ENCODE assay signal across 18 cellular contexts in the genomic region with DNA sequence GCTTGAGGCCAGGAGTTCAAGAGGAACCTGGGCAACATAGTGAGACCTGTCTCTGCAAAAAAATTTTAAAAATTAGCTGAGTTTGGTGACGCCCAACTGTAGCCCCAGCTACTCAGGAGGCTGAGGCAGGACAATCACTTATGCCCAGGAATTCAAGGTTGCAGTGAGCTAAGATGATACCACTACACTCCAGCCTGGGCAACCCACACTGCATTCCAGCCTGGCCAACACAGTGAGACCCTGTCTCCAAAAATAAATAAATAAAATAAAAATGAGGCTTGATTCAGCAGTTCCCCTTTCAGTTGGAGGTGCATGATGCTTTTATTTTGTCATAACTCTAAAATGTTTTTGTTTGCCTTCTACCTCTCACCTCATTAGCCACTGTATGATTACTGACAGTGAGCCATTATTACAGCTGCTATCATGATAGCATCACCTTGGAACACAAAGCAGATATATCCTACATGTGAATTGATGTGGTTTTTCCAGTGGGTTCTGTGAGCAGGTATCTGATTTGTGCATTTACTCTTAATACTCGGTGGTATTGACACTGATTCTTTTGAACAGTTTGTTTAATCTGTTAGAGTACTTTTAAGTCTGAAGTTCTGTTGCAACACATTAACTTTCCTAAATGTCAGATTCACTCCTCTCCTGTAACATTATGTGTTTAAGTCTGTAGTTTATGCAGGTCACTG.
"Had no signal": no experiment of that assay in that cellular context is flagged by ENCODE, and none has a peak within 500 bp of the region (broad histone marks: within the 10 kb centered on the region; RNA-seq: fewer than 3 reads in every experiment).

No MANE protein-coding gene starts in this region.

- H3K27me3 ChIP-seq: ascending aorta, dorsolateral prefrontal cortex, sigmoid colon, suprapubic skin had no signal

- H3K4me1 ChIP-seq: psoas muscle, suprapubic skin had no signal

- H3K9me3 Mint-ChIP-seq: activated T-cell treated with anti-CD3 and anti-CD28 coated beads, Interleukin-2, amount 50 U/mL, for 24 hours; nephron; type B pancreatic cell had no signal

- H3K27me3 Mint-ChIP-seq: activated T-cell treated with anti-CD3 and anti-CD28 coated beads, Interleukin-2, amount 50 U/mL, for 24 hours; type B pancreatic cell had no signal

- ATAC-seq: psoas muscle; stimulated activated naive CD8-positive, alpha-beta T cell treated with anti-CD3 and anti-CD28 coated beads, Interleukin-15, Interleukin-2, amounts not matched to agents 100 U/mL and 50 U/mL, for 24 hours had no signal

- H3K36me3 ChIP-seq: ascending aorta had no signal

- H3K9me3 ChIP-seq: ascending aorta, psoas muscle, sigmoid colon, suprapubic skin had no signal

- H3K27ac Mint-ChIP-seq: activated T-cell treated with anti-CD3 and anti-CD28 coated beads, Interleukin-2, amount 50 U/mL, for 24 hours had no signal

- H3K4me3 Mint-ChIP-seq: activated T-cell treated with anti-CD3 and anti-CD28 coated beads, Interleukin-2, amount 50 U/mL, for 24 hours; nephron; type B pancreatic cell had no signal

- DNase-seq: activated CD4-positive, CD25-positive, alpha-beta regulatory T cell; activated gamma-delta T cell treated with Interleukin-2 at 50 U/mL for 16 hours; activated T-cell treated with anti-CD3 and anti-CD28 coated beads, Interleukin-2, amount 50 U/mL, for 24 hours; dorsolateral prefrontal cortex; hypothalamus; occipital lobe; psoas muscle; sigmoid colon; stimulated activated CD4-positive, alpha-beta T cell treated with anti-CD3 and anti-CD28 coated beads, Interleukin-12 subunit alpha, Interleukin-12 subunit beta, amount 100 ng/mL, for 4 hours; stimulated activated CD4-positive, alpha-beta T cell treated with anti-CD3 and anti-CD28 coated beads, Interleukin-4, amount 100 ng/mL, for 1 hour; stimulated activated CD8-positive, alpha-beta memory T cell treated with anti-CD3 and anti-CD28 coated beads, Interleukin-4, amount 100 ng/mL, for 48 hours; stimulated activated naive CD8-positive, alpha-beta T cell treated with anti-CD3 and anti-CD28 coated beads, Interleukin-15, Interleukin-2, amounts not matched to agents 100 U/mL and 50 U/mL, for 24 hours; T-helper 1 cell had no signal

- H3K27ac ChIP-seq: ascending aorta, dorsolateral prefrontal cortex, psoas muscle, sigmoid colon, suprapubic skin had no signal

- FAIRE-seq: bronchial epithelial cell had no signal

- H3K4me3 ChIP-seq: ascending aorta, dorsolateral prefrontal cortex, psoas muscle, sigmoid colon, suprapubic skin had no signal
